Comparison of ENCODE assay signal across 22 cellular contexts in genomic region chr15:66403323-66403722, GRCh38. TPM values are rescaled to one million over a fixed set of nuclear protein-coding genes. Genes with fewer than 3 reads are reported as not detected.
A peak's percentile ranks its signal among the peaks of the same experiment; 100 is the strongest.
DNase-seq lines count a peak whose midpoint lies in the region; ATAC-seq and TF ChIP-seq lines count a peak whose summit lies in the region.
"Had no signal": no experiment of that assay in that cellular context is flagged by ENCODE, and none has a peak within 500 bp of the region (broad histone marks: within the 10 kb centered on the region; RNA-seq: fewer than 3 reads in every experiment).

No MANE protein-coding gene starts in this region.

- H3K27ac Mint-ChIP-seq in endothelial cell (ENCODE audit: unreplicated experiment) (peak overlapping the region; percentile 94), neural progenitor cell (no peak overlapping the region), MCF 10A (ENCODE audit: low read depth, unreplicated experiment) (no peak overlapping the region)
- H3K27ac Mint-ChIP-seq: activated CD4-positive, alpha-beta T cell treated with anti-CD3 and anti-CD28 coated beads, Interleukin-2, amount 10 ng/mL, durations not matched to agents 24 days and 14 days; memory B cell had no signal

- DNase-seq in OCI-LY7 (ENCODE audit: low spot score), result no peak
- no peak for DNase-seq in endothelial cell (ENCODE audit: low spot score)
- DNase-seq in neural progenitor cell (ENCODE audit: low spot score), result no peak
- no peak for DNase-seq in amygdala (lab: John Stamatoyannopoulos, UW)
- DNase-seq in activated CD8-positive, alpha-beta memory T cell treated with anti-CD3 and anti-CD28 coated beads, Interleukin-2, amount 50 U/mL, for 48 hours, result no peak
- no peak for DNase-seq in MCF 10A (ENCODE audit: unreplicated experiment)
- DNase-seq: activated CD4-positive, alpha-beta T cell treated with anti-CD3 and anti-CD28 coated beads, Interleukin-2, amount 10 ng/mL, durations not matched to agents 24 days and 14 days; activated naive CD4-positive, alpha-beta T cell treated with anti-CD3 and anti-CD28 coated beads, Interleukin-2, amount 50 U/mL, for 16 hours; dermis blood vessel endothelial cell; DMS79 treated with DMSO at 0.1 percent for 48 hours; MM.1S; NCI-H1417 treated with DMSO at 0.1 percent for 48 hours; Peyer's patch; T-cell had no signal

- H3F3A ChIP-seq in DOHH2 (ENCODE audit: control insufficient read depth, insufficient read depth) (peaks cover 23% of the 10 kb centered on the region), neural progenitor cell (ENCODE audit: low read depth) (peaks cover 7% of the 10 kb centered on the region)

- H3K4me3 ChIP-seq in DOHH2 (ENCODE audit: low read length) (peak overlapping the region; percentile 78; the same call in 1 of the 2 replicates), OCI-LY7 (ENCODE audit: low read depth, low read length, poor library complexity, severe bottlenecking) (no peak overlapping the region), neural progenitor cell (no peak overlapping the region)
- H3K4me3 ChIP-seq: ascending aorta, Peyer's patch, skin epidermis, suprapubic skin, vagina had no signal

- TF ChIP-seq CTCF in DOHH2 (IDR thresholded peaks at IDR 0.05; ENCODE audit: low read depth, low read length, poor library complexity, severe bottlenecking) (no peak), OCI-LY7 (conservative IDR thresholded peaks at IDR 0.05; ENCODE audit: low read length) (no peak), endothelial cell (IDR thresholded peaks at IDR 0.05; ENCODE audit: unreplicated experiment) (no peak), neural progenitor cell (IDR thresholded peaks at IDR 0.05) (no peak), MCF 10A (IDR thresholded peaks at IDR 0.05; ENCODE audit: unreplicated experiment) (no peak)

- H4K20me1 ChIP-seq in DOHH2 (ENCODE audit: control insufficient read depth, insufficient read depth, low read depth, low read length) (peaks cover 29% of the 10 kb centered on the region; the same call in 1 of the 2 replicates), OCI-LY7 (ENCODE audit: insufficient read depth, low read length) (peaks cover 68% of the 10 kb centered on the region), neural progenitor cell (ENCODE audit: low read depth) (peaks cover 82% of the 10 kb centered on the region)

- H3K9me3 ChIP-seq in DOHH2 (ENCODE audit: control insufficient read depth, insufficient read depth, low read length) (no peaks in the 10 kb centered on the region), OCI-LY7 (ENCODE audit: low read length) (no peaks in the 10 kb centered on the region), neural progenitor cell (ENCODE audit: low read depth) (no peaks in the 10 kb centered on the region)
- H3K9me3 ChIP-seq: ascending aorta, Peyer's patch, suprapubic skin, vagina had no signal

- H3K27ac ChIP-seq in DOHH2 (ENCODE audit: low read depth, low read length) (no peak overlapping the region), OCI-LY7 (ENCODE audit: low read depth, low read length, poor library complexity, severe bottlenecking) (no peak overlapping the region), neural progenitor cell (no peak overlapping the region)
- H3K27ac ChIP-seq: ascending aorta, Peyer's patch, skin epidermis, suprapubic skin, vagina had no signal

- ATAC-seq in HG02840 (IDR thresholded peaks at IDR 0.05; ENCODE audit: low FRiP score, unreplicated experiment), result no peak
- ATAC-seq: T-cell had no signal

- intact Hi-C loops in OCI-LY7 (cut with micrococcal nuclease; ENCODE audit: unreplicated experiment) (no loop called here), MCF 10A (cut with micrococcal nuclease) (no loop called here)

- H3K36me3 ChIP-seq in DOHH2 (ENCODE audit: control insufficient read depth, low read length), result peaks cover 13% of the 10 kb centered on the region
- peaks cover 23% of the 10 kb centered on the region for H3K36me3 ChIP-seq in OCI-LY7 (ENCODE audit: insufficient read depth, low read length)
- no peaks in the 10 kb centered on the region for H3K36me3 ChIP-seq in neural progenitor cell
- H3K36me3 ChIP-seq: Peyer's patch, suprapubic skin, vagina had no signal

- POLR2A ChIA-PET in OCI-LY7 (lab: Charles Lee) (interaction anchor here (0.7 to 2.8 kb wide), 5 partner anchors 11 to 698 kb away, joined by 3 to 18 read pairs (median 3); no protein-coding TSS in a partner anchor), MCF 10A (lab: Yijun Ruan, JAX) (interaction anchor here (0.6 to 1.7 kb wide), 5 partner anchors 16 to 95 kb away, joined by 3 to 10 read pairs (median 4); partner anchors contain the start of gene SNAPC5)

- no peak overlapping the region for H3K4me3 Mint-ChIP-seq in endothelial cell (ENCODE audit: unreplicated experiment)
- no peak overlapping the region for H3K4me3 Mint-ChIP-seq in neural progenitor cell
- H3K4me3 Mint-ChIP-seq in MCF 10A (ENCODE audit: unreplicated experiment), result no peak overlapping the region
- H3K4me3 Mint-ChIP-seq: central memory CD8-positive, alpha-beta T cell; memory B cell had no signal

- H3K36me3 Mint-ChIP-seq in endothelial cell (ENCODE audit: low read depth, unreplicated experiment), result peaks cover 13% of the 10 kb centered on the region
- H3K36me3 Mint-ChIP-seq in neural progenitor cell, result peaks cover 7% of the 10 kb centered on the region
- peaks cover 14% of the 10 kb centered on the region for H3K36me3 Mint-ChIP-seq in MCF 10A (ENCODE audit: insufficient read depth, unreplicated experiment)

- H3K27me3 Mint-ChIP-seq in endothelial cell (ENCODE audit: unreplicated experiment) (no peaks in the 10 kb centered on the region), neural progenitor cell (ENCODE audit: insufficient read depth, low read depth) (no peaks in the 10 kb centered on the region), MCF 10A (ENCODE audit: insufficient read depth, unreplicated experiment) (no peaks in the 10 kb centered on the region)
- H3K27me3 Mint-ChIP-seq: activated CD4-positive, alpha-beta T cell treated with anti-CD3 and anti-CD28 coated beads, Interleukin-2, amount 10 ng/mL, durations not matched to agents 24 days and 14 days; central memory CD8-positive, alpha-beta T cell; memory B cell; T-cell had no signal

- no peak overlapping the region for H3K9ac ChIP-seq in neural progenitor cell

- H3K79me2 ChIP-seq in DOHH2 (ENCODE audit: control insufficient read depth, low read length) (peaks cover 100% of the 10 kb centered on the region), OCI-LY7 (ENCODE audit: insufficient read depth, low read depth, low read length) (peaks cover 99% of the 10 kb centered on the region), neural progenitor cell (ENCODE audit: low read depth) (peaks cover 99% of the 10 kb centered on the region)

- H3K4me2 ChIP-seq in DOHH2 (ENCODE audit: low read length) (peak overlapping the region; percentile 99), OCI-LY7 (ENCODE audit: low read length) (peak overlapping the region; percentile 27; the same call in 1 of the 2 replicates), neural progenitor cell (peak overlapping the region; percentile 65)

- no TSS peak for BruUV-seq in OCI-LY7 (replicated peaks; lab: Mats Ljungman, UMichigan)
- BruUV-seq in MCF 10A (replicated peaks; lab: Mats Ljungman, UMichigan), result no TSS peak

- no peaks in the 10 kb centered on the region for H3K27me3 ChIP-seq in DOHH2 (ENCODE audit: control insufficient read depth, low read length)
- H3K27me3 ChIP-seq in neural progenitor cell, result no peaks in the 10 kb centered on the region
- H3K27me3 ChIP-seq: ascending aorta, Peyer's patch, suprapubic skin, vagina had no signal

- H3K4me1 ChIP-seq in DOHH2 (ENCODE audit: control insufficient read depth, low read length) (peaks cover 92% of the 10 kb centered on the region), OCI-LY7 (ENCODE audit: insufficient read depth, low read length, poor library complexity, severe bottlenecking) (peaks cover 51% of the 10 kb centered on the region), neural progenitor cell (peaks cover 40% of the 10 kb centered on the region)

- H3K9me3 Mint-ChIP-seq in endothelial cell (ENCODE audit: unreplicated experiment) (no peaks in the 10 kb centered on the region), neural progenitor cell (no peaks in the 10 kb centered on the region), MCF 10A (ENCODE audit: unreplicated experiment) (no peaks in the 10 kb centered on the region)
- H3K9me3 Mint-ChIP-seq: activated CD4-positive, alpha-beta T cell treated with anti-CD3 and anti-CD28 coated beads, Interleukin-2, amount 10 ng/mL, durations not matched to agents 24 days and 14 days; central memory CD8-positive, alpha-beta T cell; memory B cell; T-cell had no signal

- H3K9me2 ChIP-seq in DOHH2 (replicated peaks; ENCODE audit: control insufficient read depth, low read length), result no peaks in the 10 kb centered on the region
- H3K9me2 ChIP-seq in OCI-LY7 (ENCODE audit: insufficient read depth, low read length), result no peaks in the 10 kb centered on the region

- CTCF ChIA-PET in OCI-LY7 (lab: Charles Lee; ENCODE audit: unreplicated experiment) (no interaction called here), MCF 10A (lab: Yijun Ruan, JAX) (interaction anchor here (0.8 kb wide), 1 partner anchor 9 kb away, joined by 3 read pairs; no protein-coding TSS in a partner anchor)

- H3K4me1 Mint-ChIP-seq in endothelial cell (ENCODE audit: unreplicated experiment) (peaks cover 74% of the 10 kb centered on the region), neural progenitor cell (peaks cover 22% of the 10 kb centered on the region), MCF 10A (ENCODE audit: insufficient read depth, unreplicated experiment) (peaks cover 37% of the 10 kb centered on the region)

- H2AFZ ChIP-seq in OCI-LY7 (ENCODE audit: low read length), result no peak overlapping the region
- no peak overlapping the region for H2AFZ ChIP-seq in neural progenitor cell (replicated peaks)

RNA-seq across cellular contexts. Expression of gene MAP2K1, which starts 16.6 kb away (rescaled TPM):
- total RNA-seq in OCI-LY7 (2014; rRNA removed; shearing (Covaris generic)), result 37.2 and 43.9 TPM in 2 replicates
- total RNA-seq in OCI-LY7 (2022) (82.6 and 95.8 TPM in 2 replicates), endothelial cell (ENCODE audit: unreplicated experiment) (139 TPM), neural progenitor cell (ENCODE audit: low replicate concordance) (42.6 and 55.2 TPM in 2 replicates), MCF 10A (2022) (108 and 115 TPM in 2 replicates)

RNA-seq across cellular contexts. Expression of gene TIPIN, which starts 46.8 kb away (rescaled TPM):
- 26.0 and 28.6 TPM in 2 replicates for total RNA-seq in OCI-LY7 (2014; rRNA removed; shearing (Covaris generic))
- total RNA-seq in OCI-LY7 (2022), result 34.9 and 38.1 TPM in 2 replicates
- 17.7 TPM for total RNA-seq in endothelial cell (ENCODE audit: unreplicated experiment)
- 19.5 and 28.9 TPM in 2 replicates for total RNA-seq in neural progenitor cell (ENCODE audit: low replicate concordance)
- total RNA-seq in MCF 10A (2022), result 16.1 and 17.1 TPM in 2 replicates

Comparison
In these comparisons a context has a peak if more than half of its experiments do, and no peak if none do; other contexts are left out.
1. H3K4me2 ChIP-seq: peak in every context shown above with its lines; median percentile 99 in DOHH2; 65 in neural progenitor cell; 27 in OCI-LY7.